8 cellular contexts compared by ENCODE assay signal in the genomic region with DNA sequence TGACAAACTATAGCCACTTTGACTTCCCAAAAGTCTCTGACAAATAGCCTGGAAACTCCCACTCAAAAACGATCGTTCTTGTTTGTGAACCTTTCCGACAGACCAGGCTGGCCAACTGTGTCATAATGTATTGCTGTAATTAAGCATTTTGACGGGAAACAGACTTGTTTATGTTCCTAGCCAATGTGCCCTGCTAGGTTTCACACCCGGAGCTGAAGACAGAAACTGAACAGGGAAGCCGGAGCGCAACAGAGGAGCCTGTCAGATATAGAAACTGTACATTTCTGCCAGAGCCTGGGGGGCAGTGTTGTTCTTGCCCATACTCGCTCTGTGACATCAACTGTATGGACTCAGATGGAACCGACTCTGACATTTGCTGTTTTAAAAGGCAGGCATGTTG. TPM values are rescaled to one million over a fixed set of nuclear protein-coding genes. Genes with fewer than 3 reads are reported as not detected.
DNase-seq lines count a peak whose midpoint lies in the region; ATAC-seq and TF ChIP-seq lines count a peak whose summit lies in the region.

No MANE protein-coding gene starts in this region.

- TF ChIP-seq CTCF in nephron (IDR thresholded peaks at IDR 0.05; ENCODE audit: unreplicated experiment in 3 of 3): no peak

- CTCF ChIA-PET in activated CD8-positive, alpha-beta T cell treated with anti-CD3 and anti-CD28 coated beads, Interleukin-2, amount 10 ng/mL, durations not matched to agents 7 days and 5 days (lab: Charles Lee): interaction anchor here (1.5 kb wide), 1 partner anchor 258 kb away, joined by 4 read pairs; no protein-coding TSS in a partner anchor

- H3K36me3 Mint-ChIP-seq in IgD-negative memory B cell (peaks cover 3% of the 10 kb centered on the region), nephron (ENCODE audit: low read depth) (no peaks in the 10 kb centered on the region)
- H3K36me3 Mint-ChIP-seq in activated CD8-positive, alpha-beta T cell treated with anti-CD3 and anti-CD28 coated beads, Interleukin-2, amount 10 ng/mL, durations not matched to agents 7 days and 5 days (ENCODE audit: low read depth): no peaks in the 10 kb centered on the region

- ATAC-seq in activated CD8-positive, alpha-beta T cell treated with anti-CD3 and anti-CD28 coated beads, Interleukin-2, amount 10 ng/mL, durations not matched to agents 7 days and 5 days: peak; percentile 63

- H3K9me3 Mint-ChIP-seq in IgD-negative memory B cell: no peaks in the 10 kb centered on the region
- no peaks in the 10 kb centered on the region for H3K9me3 Mint-ChIP-seq in activated CD8-positive, alpha-beta T cell treated with anti-CD3 and anti-CD28 coated beads, Interleukin-2, amount 10 ng/mL, durations not matched to agents 7 days and 5 days (ENCODE audit: insufficient read depth)
- peaks cover 6% of the 10 kb centered on the region for H3K9me3 Mint-ChIP-seq in nephron

- H3K27me3 Mint-ChIP-seq in IgD-negative memory B cell (peaks cover 7% of the 10 kb centered on the region), nephron (ENCODE audit: low read depth) (peaks cover 6% of the 10 kb centered on the region)
- peaks cover 34% of the 10 kb centered on the region for H3K27me3 Mint-ChIP-seq in activated CD8-positive, alpha-beta T cell treated with anti-CD3 and anti-CD28 coated beads, Interleukin-2, amount 10 ng/mL, durations not matched to agents 7 days and 5 days (ENCODE audit: low read depth)

- peak; percentile 19 for DNase-seq in NK-92 treated with Interleukin-12 subunit alpha and Interleukin-12 subunit beta, amount 100 ng/mL, for 24 hours (lab: John Stamatoyannopoulos, UW)
- DNase-seq in NK-92 (lab: John Stamatoyannopoulos, UW; ENCODE audit: unreplicated experiment) (no peak), NCI-H345 (lab: John Stamatoyannopoulos, UW) (no peak), iPS-NIHi7 (ENCODE audit: extremely low spot score) (no peak), KG1 (lab: John Stamatoyannopoulos, UW) (no peak)
- DNase-seq in activated CD8-positive, alpha-beta T cell treated with anti-CD3 and anti-CD28 coated beads, Interleukin-2, amount 10 ng/mL, durations not matched to agents 7 days and 5 days: peak; percentile 48

- H3K27ac Mint-ChIP-seq in IgD-negative memory B cell (no peak overlapping the region), nephron (no peak overlapping the region)
- no peak overlapping the region for H3K27ac Mint-ChIP-seq in activated CD8-positive, alpha-beta T cell treated with anti-CD3 and anti-CD28 coated beads, Interleukin-2, amount 10 ng/mL, durations not matched to agents 7 days and 5 days

- H3K4me1 Mint-ChIP-seq in IgD-negative memory B cell: peaks cover 4 to 7% (median 7%) of the 10 kb centered on the region in 3 donors
- peaks cover 6% of the 10 kb centered on the region for H3K4me1 Mint-ChIP-seq in activated CD8-positive, alpha-beta T cell treated with anti-CD3 and anti-CD28 coated beads, Interleukin-2, amount 10 ng/mL, durations not matched to agents 7 days and 5 days (ENCODE audit: low read depth)
- H3K4me1 Mint-ChIP-seq in nephron: no peaks in the 10 kb centered on the region

- POLR2A ChIA-PET in activated CD8-positive, alpha-beta T cell treated with anti-CD3 and anti-CD28 coated beads, Interleukin-2, amount 10 ng/mL, durations not matched to agents 7 days and 5 days (lab: Charles Lee): no interaction called here

- peak overlapping the region in 3 of 4 donors; percentile 55 to 73 (median 56) for H3K4me3 Mint-ChIP-seq in IgD-negative memory B cell
- H3K4me3 Mint-ChIP-seq in activated CD8-positive, alpha-beta T cell treated with anti-CD3 and anti-CD28 coated beads, Interleukin-2, amount 10 ng/mL, durations not matched to agents 7 days and 5 days: peak overlapping the region; percentile 16
- H3K4me3 Mint-ChIP-seq in nephron: peak overlapping the region; percentile 33 to 65 (median 56)

RNA-seq across cellular contexts. Expression of gene C7orf33, which starts 55.3 kb away (rescaled TPM):
- not detected for polyA plus RNA-seq in IgD-negative memory B cell
- not detected for total RNA-seq in activated CD8-positive, alpha-beta T cell treated with anti-CD3 and anti-CD28 coated beads, Interleukin-2, amount 10 ng/mL, durations not matched to agents 7 days and 5 days

Comparison
In these comparisons a context has a peak if more than half of its experiments do, and no peak if none do; other contexts are left out.
1. DNase-seq: peak in NK-92 treated with Interleukin-12 subunit alpha and Interleukin-12 subunit beta, amount 100 ng/mL, for 24 hours (single experiment) and activated CD8-positive, alpha-beta T cell treated with anti-CD3 and anti-CD28 coated beads, Interleukin-2, amount 10 ng/mL, durations not matched to agents 7 days and 5 days (single experiment); none in NK-92 (single experiment), NCI-H345 (single experiment), iPS-NIHi7 (single experiment) and KG1 (single experiment).
2. Peak in every context shown above with its lines, with median percentiles within 50 percentile points of each other: H3K4me3 Mint-ChIP-seq.